Comparison of ENCODE assay signal across 15 cellular contexts in genomic region chr2:207048421-207048820, GRCh38.
DNase-seq lines count a peak whose midpoint lies in the region; TF ChIP-seq lines count a peak whose summit lies in the region.
"Had no signal": no experiment of that assay in that cellular context is flagged by ENCODE, and none has a peak within 500 bp of the region (broad histone marks: within the 10 kb centered on the region; RNA-seq: fewer than 3 reads in every experiment).

No MANE protein-coding gene starts in this region.

- TF ChIP-seq CTCF in chondrocyte (IDR thresholded peaks at IDR 0.05) (no peak), tibial artery (IDR thresholded peaks at IDR 0.05) (no peak)

- peaks cover 2% of the 10 kb centered on the region for H3K9me3 Mint-ChIP-seq in chondrocyte (ENCODE audit: low read depth)
- H3K9me3 Mint-ChIP-seq in activated naive CD4-positive, alpha-beta T cell treated with anti-CD3 and anti-CD28 coated beads for 36 hours = no peaks in the 10 kb centered on the region

- CTCF ChIA-PET in activated naive CD4-positive, alpha-beta T cell treated with anti-CD3 and anti-CD28 coated beads for 36 hours (lab: Charles Lee) = interaction anchor here (0.5 to 1.6 kb wide), 4 partner anchors 94 to 424 kb away, joined by 3 to 5 read pairs (median 5); partner anchors contain the start of gene KLF7

- H3K9me3 ChIP-seq in tibial artery = no peaks in the 10 kb centered on the region
- H3K9me3 ChIP-seq: BLaER1 treated with 17β-estradiol and CSF1 and Interleukin-3, amounts not matched to agents 10 nM and 100 nM had no signal

- H3K27ac ChIP-seq in tibial artery = peak overlapping the region; percentile 1 to 59
- H3K27ac ChIP-seq: BLaER1 treated with 17β-estradiol and CSF1 and Interleukin-3, amounts not matched to agents 10 nM and 100 nM had no signal

- H3K27me3 Mint-ChIP-seq in chondrocyte (ENCODE audit: low read depth) = no peaks in the 10 kb centered on the region
- H3K27me3 Mint-ChIP-seq in activated naive CD4-positive, alpha-beta T cell treated with anti-CD3 and anti-CD28 coated beads for 36 hours (ENCODE audit: low read depth) = no peaks in the 10 kb centered on the region

- no peaks in the 10 kb centered on the region for H3K27me3 ChIP-seq in tibial artery
- H3K27me3 ChIP-seq: BLaER1 treated with 17β-estradiol and CSF1 and Interleukin-3, amounts not matched to agents 10 nM and 100 nM had no signal

- H3K4me1 Mint-ChIP-seq in chondrocyte (ENCODE audit: low read depth) = peaks cover 14% of the 10 kb centered on the region
- H3K4me1 Mint-ChIP-seq in activated naive CD4-positive, alpha-beta T cell treated with anti-CD3 and anti-CD28 coated beads for 36 hours (ENCODE audit: low read depth) = peaks cover 10% of the 10 kb centered on the region

- DNase-seq in M059J (ENCODE audit: low read depth) (peak; percentile 19), chondrocyte (ENCODE audit: low spot score) (no peak), kidney tubule cell (ENCODE audit: low spot score) (peak; percentile 12), tibial artery (no peak), SW 1271 (lab: John Stamatoyannopoulos, UW) (no peak), COLO668 (lab: John Stamatoyannopoulos, UW; ENCODE audit: unreplicated experiment) (no peak)
- DNase-seq in activated naive CD4-positive, alpha-beta T cell treated with anti-CD3 and anti-CD28 coated beads for 36 hours = no peak
- DNase-seq: DMS153, NCI-H1092 treated with DMSO at 0.1 percent for 48 hours, NCI-H1694, NCI-H69, OCI-M1 had no signal

- H3K4me3 ChIP-seq in tibial artery = peak overlapping the region in 1 of 2 donors; percentile 1
- H3K4me3 ChIP-seq: BLaER1 treated with 17β-estradiol and CSF1 and Interleukin-3, amounts not matched to agents 10 nM and 100 nM; GM12878; K562 had no signal

- H3K36me3 ChIP-seq in tibial artery = no peaks in the 10 kb centered on the region
- H3K36me3 ChIP-seq: BLaER1 treated with 17β-estradiol and CSF1 and Interleukin-3, amounts not matched to agents 10 nM and 100 nM had no signal

- peak overlapping the region; percentile 29 for H3K27ac Mint-ChIP-seq in chondrocyte (ENCODE audit: unreplicated experiment)
- no peak overlapping the region for H3K27ac Mint-ChIP-seq in activated naive CD4-positive, alpha-beta T cell treated with anti-CD3 and anti-CD28 coated beads for 36 hours

- H3K36me3 Mint-ChIP-seq in chondrocyte (ENCODE audit: low read depth) = no peaks in the 10 kb centered on the region
- H3K36me3 Mint-ChIP-seq in activated naive CD4-positive, alpha-beta T cell treated with anti-CD3 and anti-CD28 coated beads for 36 hours (ENCODE audit: low read depth) = no peaks in the 10 kb centered on the region

- H3K4me3 Mint-ChIP-seq in chondrocyte (ENCODE audit: unreplicated experiment) = no peak overlapping the region
- H3K4me3 Mint-ChIP-seq in activated naive CD4-positive, alpha-beta T cell treated with anti-CD3 and anti-CD28 coated beads for 36 hours = no peak overlapping the region

- intact Hi-C loops in tibial artery (cut with DNase I; ENCODE audit: low total_unique reads) = loop anchor here (10.0 kb wide), 1 partner anchor 86 kb away; no protein-coding TSS in a partner anchor
- intact Hi-C loops in activated naive CD4-positive, alpha-beta T cell treated with anti-CD3 and anti-CD28 coated beads for 36 hours (cut with micrococcal nuclease) = loop anchor here (5.0 to 10.0 kb wide), 4 partner anchors 194 to 996 kb away; no protein-coding TSS in a partner anchor

- peaks cover 0 to 33% (median 18%) of the 10 kb centered on the region in 4 donors for H3K4me1 ChIP-seq in tibial artery

Comparison
In these comparisons a context has a peak if more than half of its experiments do, and no peak if none do; other contexts are left out.
1. DNase-seq: peak in M059J (single experiment) and kidney tubule cell (single experiment); none in chondrocyte (single experiment), tibial artery (0 of 2), SW 1271 (0 of 2), COLO668 (single experiment) and activated naive CD4-positive, alpha-beta T cell treated with anti-CD3 and anti-CD28 coated beads for 36 hours (single experiment).